ENCODE assay signal across 9 cellular contexts in the genomic region with DNA sequence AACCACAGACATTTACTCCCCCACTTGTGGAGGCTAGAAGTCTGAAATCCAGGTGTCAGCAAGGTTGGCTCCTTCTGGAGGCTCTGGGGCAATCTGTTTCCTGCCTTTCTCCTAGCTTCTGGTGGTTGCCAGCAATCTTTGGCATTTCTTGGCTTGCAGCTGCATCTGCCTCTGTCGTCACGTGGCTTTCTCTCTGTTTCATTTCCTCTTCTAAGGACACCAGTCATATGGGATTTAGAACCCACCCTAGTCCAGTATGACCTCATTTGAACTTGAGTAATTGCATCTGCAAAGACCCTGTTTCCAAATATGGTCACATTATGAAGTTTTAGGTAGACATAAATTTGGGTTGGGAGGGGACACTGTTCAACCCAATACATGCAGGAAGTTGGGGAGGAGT. TPM values are rescaled to one million over a fixed set of nuclear protein-coding genes. Genes with fewer than 3 reads are reported as not detected.
A peak's percentile ranks its signal among the peaks of the same experiment; 100 is the strongest.
DNase-seq lines count a peak whose midpoint lies in the region; ATAC-seq and TF ChIP-seq lines count a peak whose summit lies in the region.
"Had no signal": no experiment of that assay in that cellular context is flagged by ENCODE, and none has a peak within 500 bp of the region (broad histone marks: within the 10 kb centered on the region; RNA-seq: fewer than 3 reads in every experiment).

No MANE protein-coding gene starts in this region.

- 55% methylated on average over 2 of the region's 2 CpGs for WGBS in SK-N-SH (ENCODE audit: low lambda C conversion rate)
- WGBS in heart left ventricle, 4 donors, result 3 to 15% (median 9%) methylated on average over 2 of the region's 2 CpGs
- WGBS in aorta, 2 donors, result 0 to 1% methylated on average over 2 of the region's 2 CpGs

- peaks cover 13% of the 10 kb centered on the region for H3F3A ChIP-seq in SK-N-SH (replicated peaks; ENCODE audit: insufficient read depth)

- no peak for TF ChIP-seq EP300 in SK-N-SH (IDR thresholded peaks at IDR 0.05; ENCODE audit: borderline replicate concordance in 1 of 2, low read depth in 1 of 2, low read length in 1 of 2)

- TF ChIP-seq POLR2A in heart left ventricle (IDR thresholded peaks at IDR 0.05), result no peak

- H3K4me1 ChIP-seq in SK-N-SH (ENCODE audit: control insufficient read depth in 1 of 2, insufficient read depth in 2 of 2, low read depth in 1 of 2, low read length in 1 of 2), result peaks cover 0 to 9% of the 10 kb centered on the region in 2 experiments; a peak in 3 of 4 replicates
- H3K4me1 ChIP-seq in heart left ventricle, result peaks cover 0 to 44% (median 27%) of the 10 kb centered on the region in 12 donors
- peaks cover 0 to 5% of the 10 kb centered on the region in 2 donors for H3K4me1 ChIP-seq in aorta (ENCODE audit: control insufficient read depth in 1 of 2, insufficient read depth in 2 of 2, low read length in 2 of 2)

- no peak overlapping the region for H3K4me3 ChIP-seq in SK-N-SH (ENCODE audit: low read depth in 2 of 2, low read length in 1 of 2)
- no peak overlapping the region for H3K4me3 ChIP-seq in heart left ventricle
- H3K4me3 ChIP-seq in aorta (ENCODE audit: low read length in 2 of 2), result no peak overlapping the region

- no peak overlapping the region for H3K27ac ChIP-seq in SK-N-SH (ENCODE audit: low read depth in 2 of 2, low read length in 1 of 2)
- H3K27ac ChIP-seq in heart left ventricle, result peak overlapping the region in 5 of 12 donors; percentile 40 to 67 (median 41)
- peak overlapping the region in 1 of 2 donors; percentile 67 for H3K27ac ChIP-seq in aorta (ENCODE audit: low read depth in 1 of 2, low read length in 2 of 2)

- no peak for TF ChIP-seq CTCF in SK-N-SH (IDR thresholded peaks at IDR 0.05)
- TF ChIP-seq CTCF in heart left ventricle (IDR thresholded peaks at IDR 0.05), result no peak

- H4K20me1 ChIP-seq in SK-N-SH (ENCODE audit: insufficient read depth), result no peaks in the 10 kb centered on the region

- intact Hi-C loops in Right ventricle myocardium inferior (cut with DNase I), result no loop called here
- intact Hi-C loops in cardiac septum (cut with DNase I), result no loop called here
- intact Hi-C loops in heart left ventricle (cut with DNase I), result no loop called here
- intact Hi-C loops in aorta (cut with DNase I), result no loop called here

- no peaks in the 10 kb centered on the region for H3K9me3 ChIP-seq in SK-N-SH
- H3K9me3 ChIP-seq in heart left ventricle, result no peaks in the 10 kb centered on the region
- H3K9me3 ChIP-seq in aorta (ENCODE audit: control insufficient read depth, low read length), result no peaks in the 10 kb centered on the region

- H3K27me3 ChIP-seq in SK-N-SH (ENCODE audit: insufficient read depth) (no peaks in the 10 kb centered on the region), heart left ventricle (peaks cover 0 to 1% (median 0%) of the 10 kb centered on the region in 9 donors), aorta (ENCODE audit: control insufficient read depth in 1 of 2, insufficient read depth in 2 of 2, low read length in 1 of 2) (no peaks in the 10 kb centered on the region)

- H3K36me3 ChIP-seq in SK-N-SH (replicated peaks in 1 of 2; ENCODE audit: control insufficient read depth in 1 of 2, insufficient read depth in 2 of 2, low read length in 1 of 2) (no peaks in the 10 kb centered on the region), heart left ventricle (no peaks in the 10 kb centered on the region), aorta (ENCODE audit: control insufficient read depth in 1 of 2, insufficient read depth in 2 of 2, low read length in 1 of 2) (no peaks in the 10 kb centered on the region)

- peak; percentile 39 for ATAC-seq in Right ventricle myocardium inferior
- ATAC-seq in heart left ventricle, result peak in 3 of 4 donors; percentile 30 to 54 (median 35)
- ATAC-seq in aorta (ENCODE audit: low FRiP score), result no peak
- ATAC-seq in HG02642 (IDR thresholded peaks at IDR 0.05; ENCODE audit: poor library complexity, unreplicated experiment), result no peak

- DNase-seq in Right ventricle myocardium inferior (ENCODE audit: missing footprints), result no peak
- DNase-seq in cardiac septum (ENCODE audit: low spot score), result no peak
- no peak for DNase-seq in SK-N-SH
- DNase-seq in heart left ventricle, result peak in 3 of 5 donors; percentile 35 to 48 (median 48)
- peak; percentile 28 to 72 for DNase-seq in aorta
- no peak for DNase-seq in NCI-H1092 treated with DMSO at 0.1 percent for 48 hours (lab: John Stamatoyannopoulos, UW)
- DNase-seq in effector CD4-positive, alpha-beta T cell, result no peak
- DNase-seq: NCI-H345 had no signal

- no peak overlapping the region for H3K9ac ChIP-seq in SK-N-SH

- CTCF ChIA-PET in SK-N-SH (lab: Yijun Ruan, JAX), result interaction anchor here (1.7 to 1.9 kb wide), 2 partner anchors 40 to 106 kb away, joined by 9 to 10 read pairs; no protein-coding TSS in a partner anchor

- POLR2A ChIA-PET in SK-N-SH (lab: Yijun Ruan, JAX), result no interaction called here

- H3K4me2 ChIP-seq in SK-N-SH, result peak overlapping the region; percentile 45; the same call in 1 of the 2 replicates

- H3K9me2 ChIP-seq in SK-N-SH, result no peaks in the 10 kb centered on the region

- H2AFZ ChIP-seq in SK-N-SH (ENCODE audit: low read depth), result peak overlapping the region; percentile 57

- TF ChIP-seq RAD21 in SK-N-SH (IDR thresholded peaks at IDR 0.05; ENCODE audit: low read length), result no peak

- no peaks in the 10 kb centered on the region for H3K79me2 ChIP-seq in SK-N-SH (ENCODE audit: insufficient read depth)

TF ChIP-seq in SK-N-SH, 30 proteins besides CTCF, POLR2A, EP300 and RAD21:
- no peak for TF ChIP-seq RXRA (IDR thresholded peaks at IDR 0.05; ENCODE audit: borderline replicate concordance, low read depth)
- TF ChIP-seq, protein P1, sequence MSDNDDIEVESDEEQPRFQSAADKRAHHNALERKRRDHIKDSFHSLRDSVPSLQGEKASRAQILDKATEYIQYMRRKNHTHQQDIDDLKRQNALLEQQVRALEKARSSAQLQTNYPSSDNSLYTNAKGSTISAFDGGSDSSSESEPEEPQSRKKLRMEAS (IDR thresholded peaks at IDR 0.05; ENCODE audit: low read depth), result peak; percentile 60; the same call in 1 of the 2 replicates
- TF ChIP-seq, protein P2, sequence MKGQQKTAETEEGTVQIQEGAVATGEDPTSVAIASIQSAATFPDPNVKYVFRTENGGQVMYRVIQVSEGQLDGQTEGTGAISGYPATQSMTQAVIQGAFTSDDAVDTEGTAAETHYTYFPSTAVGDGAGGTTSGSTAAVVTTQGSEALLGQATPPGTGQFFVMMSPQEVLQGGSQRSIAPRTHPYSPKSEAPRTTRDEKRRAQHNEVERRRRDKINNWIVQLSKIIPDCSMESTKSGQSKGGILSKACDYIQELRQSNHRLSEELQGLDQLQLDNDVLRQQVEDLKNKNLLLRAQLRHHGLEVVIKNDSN (IDR thresholded peaks at IDR 0.05; ENCODE audit: borderline replicate concordance, low read depth), result peak; percentile 78
- TF ChIP-seq NFIC (IDR thresholded peaks at IDR 0.05; ENCODE audit: borderline replicate concordance), result peak; percentile 42; the same call in 1 of the 2 replicates
- TF ChIP-seq EZH2phosphoT487 (IDR thresholded peaks at IDR 0.05; ENCODE audit: borderline replicate concordance, low read depth), result no peak
- TF ChIP-seq NRF1 (IDR thresholded peaks at IDR 0.05; ENCODE audit: low read depth, low read length), result no peak
- peak; percentile 42 for TF ChIP-seq TCF12 (IDR thresholded peaks at IDR 0.05)
- TF ChIP-seq, protein P3, sequence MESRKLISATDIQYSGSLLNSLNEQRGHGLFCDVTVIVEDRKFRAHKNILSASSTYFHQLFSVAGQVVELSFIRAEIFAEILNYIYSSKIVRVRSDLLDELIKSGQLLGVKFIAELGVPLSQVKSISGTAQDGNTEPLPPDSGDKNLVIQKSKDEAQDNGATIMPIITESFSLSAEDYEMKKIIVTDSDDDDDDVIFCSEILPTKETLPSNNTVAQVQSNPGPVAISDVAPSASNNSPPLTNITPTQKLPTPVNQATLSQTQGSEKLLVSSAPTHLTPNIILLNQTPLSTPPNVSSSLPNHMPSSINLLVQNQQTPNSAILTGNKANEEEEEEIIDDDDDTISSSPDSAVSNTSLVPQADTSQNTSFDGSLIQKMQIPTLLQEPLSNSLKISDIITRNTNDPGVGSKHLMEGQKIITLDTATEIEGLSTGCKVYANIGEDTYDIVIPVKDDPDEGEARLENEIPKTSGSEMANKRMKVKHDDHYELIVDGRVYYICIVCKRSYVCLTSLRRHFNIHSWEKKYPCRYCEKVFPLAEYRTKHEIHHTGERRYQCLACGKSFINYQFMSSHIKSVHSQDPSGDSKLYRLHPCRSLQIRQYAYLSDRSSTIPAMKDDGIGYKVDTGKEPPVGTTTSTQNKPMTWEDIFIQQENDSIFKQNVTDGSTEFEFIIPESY (IDR thresholded peaks at IDR 0.05; ENCODE audit: borderline replicate concordance, low read depth), result no peak
- TF ChIP-seq RFX5 (IDR thresholded peaks at IDR 0.05; ENCODE audit: low read length), result no peak
- TF ChIP-seq RCOR1 (IDR thresholded peaks at IDR 0.05; ENCODE audit: low read length), result no peak
- TF ChIP-seq JUND (IDR thresholded peaks at IDR 0.05), result no peak
- TF ChIP-seq, protein P4, sequence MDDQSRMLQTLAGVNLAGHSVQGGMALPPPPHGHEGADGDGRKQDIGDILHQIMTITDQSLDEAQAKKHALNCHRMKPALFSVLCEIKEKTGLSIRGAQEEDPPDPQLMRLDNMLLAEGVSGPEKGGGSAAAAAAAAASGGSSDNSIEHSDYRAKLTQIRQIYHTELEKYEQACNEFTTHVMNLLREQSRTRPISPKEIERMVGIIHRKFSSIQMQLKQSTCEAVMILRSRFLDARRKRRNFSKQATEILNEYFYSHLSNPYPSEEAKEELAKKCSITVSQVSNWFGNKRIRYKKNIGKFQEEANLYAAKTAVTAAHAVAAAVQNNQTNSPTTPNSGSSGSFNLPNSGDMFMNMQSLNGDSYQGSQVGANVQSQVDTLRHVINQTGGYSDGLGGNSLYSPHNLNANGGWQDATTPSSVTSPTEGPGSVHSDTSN (IDR thresholded peaks at IDR 0.05), result peak; percentile 43; the same call in 1 of the 2 replicates

RNA-seq across cellular contexts. Expression of a gene that starts 56.2 kb away (rescaled TPM):
- total RNA-seq in Right ventricle myocardium inferior (21.5 TPM), cardiac septum (21.8 TPM), heart left ventricle (10 to 100 TPM; 10.5 to 29.8 (median 19.0) TPM), aorta (10 to 100 TPM; 38.6 to 47.1 TPM)
- polyA plus RNA-seq in SK-N-SH (2012; rRNA removed) (20.7 and 26.1 TPM in 2 replicates), heart left ventricle (1 to 10 TPM; 7.1 to 8.5 TPM), aorta (10 to 100 TPM; 18.0 to 26.9 TPM)
- 19.1 and 25.2 TPM in 2 replicates for polyA plus RNA-seq in SK-N-SH (2012; cell fraction: cytosol; rRNA removed)
- polyA plus RNA-seq in SK-N-SH (2012; cell fraction: nucleus; rRNA removed), result 24.9 and 27.9 TPM in 2 replicates

Comparison
In these comparisons a context has a peak if more than half of its experiments do, and no peak if none do; other contexts are left out.
1. DNase-seq: peak in heart left ventricle (3 of 5) and aorta (2 of 2); none in Right ventricle myocardium inferior (single experiment), cardiac septum (single experiment), SK-N-SH (single experiment), NCI-H1092 treated with DMSO at 0.1 percent for 48 hours (single experiment) and effector CD4-positive, alpha-beta T cell (single experiment).
2. ATAC-seq: peak in Right ventricle myocardium inferior (single experiment) and heart left ventricle (3 of 4); none in aorta (single experiment) and HG02642 (single experiment).